Comparison of ENCODE assay signal across 18 cellular contexts in genomic region chr12:68977909-68978610, GRCh38. TPM values are rescaled to one million over a fixed set of nuclear protein-coding genes. Genes with fewer than 3 reads are reported as not detected.
A peak's percentile ranks its signal among the peaks of the same experiment; 100 is the strongest.
DNase-seq lines count a peak whose midpoint lies in the region; ATAC-seq and TF ChIP-seq lines count a peak whose summit lies in the region.
"Had no signal": no experiment of that assay in that cellular context is flagged by ENCODE, and none has a peak within 500 bp of the region (broad histone marks: within the 10 kb centered on the region; RNA-seq: fewer than 3 reads in every experiment).

No MANE protein-coding gene starts in this region.

- H3K36me3 Mint-ChIP-seq in activated T-cell treated with anti-CD3 and anti-CD28 coated beads, Interleukin-2, amount 50 U/mL, for 72 hours (ENCODE audit: insufficient read depth in 2 of 2) = peaks cover 4 to 5% of the 10 kb centered on the region in 2 donors
- H3K36me3 Mint-ChIP-seq: stimulated activated effector memory CD8-positive, alpha-beta T cell treated with anti-CD3 and anti-CD28 coated beads, Interleukin-12 subunit alpha, Interleukin-12 subunit beta, amount 100 ng/mL, for 72 hours had no signal

- intact Hi-C loops in dorsolateral prefrontal cortex (cut with DNase I) = loop anchor here (5.0 kb wide), 2 partner anchors 46 to 89 kb away; partner anchors contain the start of gene CPM (in 2 of the 2)
- intact Hi-C loops in mucosa of descending colon (cut with DNase I, micrococcal nuclease) = no loop called here

- H3K4me1 ChIP-seq in DOHH2 (ENCODE audit: control insufficient read depth, low read length) (peaks cover 11% of the 10 kb centered on the region), mucosa of descending colon (ENCODE audit: low read depth) (no peaks in the 10 kb centered on the region)
- H3K4me1 ChIP-seq: BE2C had no signal

- peaks cover 13% of the 10 kb centered on the region for H3K9me3 ChIP-seq in DOHH2 (ENCODE audit: control insufficient read depth, insufficient read depth, low read length)
- H3K9me3 ChIP-seq in mucosa of descending colon = peaks cover 5% of the 10 kb centered on the region
- H3K9me3 ChIP-seq: BE2C had no signal

- peaks cover 6% of the 10 kb centered on the region for H3K4me1 Mint-ChIP-seq in activated T-cell treated with anti-CD3 and anti-CD28 coated beads, Interleukin-2, amount 50 U/mL, for 72 hours (ENCODE audit: low read depth)
- H3K4me1 Mint-ChIP-seq: stimulated activated effector memory CD8-positive, alpha-beta T cell treated with anti-CD3 and anti-CD28 coated beads, Interleukin-12 subunit alpha, Interleukin-12 subunit beta, amount 100 ng/mL, for 72 hours had no signal

- no peak overlapping the region for H3K4me3 Mint-ChIP-seq in activated T-cell treated with anti-CD3 and anti-CD28 coated beads, Interleukin-2, amount 50 U/mL, for 72 hours
- H3K4me3 Mint-ChIP-seq: activated naive CD4-positive, alpha-beta T cell treated with anti-CD3 and anti-CD28 coated beads for 36 hours; IgD-negative memory B cell; nephron progenitor cell; stimulated activated effector memory CD8-positive, alpha-beta T cell treated with anti-CD3 and anti-CD28 coated beads, Interleukin-12 subunit alpha, Interleukin-12 subunit beta, amount 100 ng/mL, for 72 hours had no signal

- peaks cover 5% of the 10 kb centered on the region in 2 donors for H3K9me3 Mint-ChIP-seq in activated T-cell treated with anti-CD3 and anti-CD28 coated beads, Interleukin-2, amount 50 U/mL, for 72 hours

- H4K20me1 ChIP-seq in DOHH2 (ENCODE audit: control insufficient read depth, insufficient read depth, low read depth, low read length) = no peaks in the 10 kb centered on the region

- TF ChIP-seq CTCF in DOHH2 (IDR thresholded peaks at IDR 0.05; ENCODE audit: low read depth, low read length, poor library complexity, severe bottlenecking) (no peak), dorsolateral prefrontal cortex (IDR thresholded peaks at IDR 0.05 in 54 of 56, conservative IDR thresholded peaks at IDR 0.05 in 2 of 56; ENCODE audit: low read depth in 1 of 56, partially characterized antibody in 56 of 56) (peak in 3 of 56 donors; percentile 16 to 31 (median 22)), mucosa of descending colon (IDR thresholded peaks at IDR 0.05) (no peak)

- no peak for ATAC-seq in activated T-cell treated with anti-CD3 and anti-CD28 coated beads, Interleukin-2, amount 50 U/mL, for 72 hours (replicated peaks in 1 of 2)
- ATAC-seq in GM18498 (IDR thresholded peaks at IDR 0.05; ENCODE audit: unreplicated experiment) = no peak
- no peak for ATAC-seq in mucosa of descending colon
- ATAC-seq: stimulated activated effector memory CD8-positive, alpha-beta T cell treated with anti-CD3 and anti-CD28 coated beads, Interleukin-12 subunit alpha, Interleukin-12 subunit beta, amount 100 ng/mL, for 72 hours had no signal

- DNase-seq in MV-4-11 (lab: John Stamatoyannopoulos, UW) = peak; percentile 47
- DNase-seq in dorsolateral prefrontal cortex = no peak
- DNase-seq in pons (ENCODE audit: low spot score) = peak; percentile 76
- DNase-seq in activated T-cell treated with anti-CD3 and anti-CD28 coated beads, Interleukin-2, amount 50 U/mL, for 72 hours = no peak
- DNase-seq in mucosa of descending colon = no peak
- DNase-seq: activated CD4-positive, CD25-positive, alpha-beta regulatory T cell treated with anti-CD3 and anti-CD28 coated beads, Interleukin-2, amount 50 U/mL, for 72 hours; activated CD8-positive, alpha-beta memory T cell treated with anti-CD3 and anti-CD28 coated beads, Interleukin-2, amount 50 U/mL, for 4 hours; activated naive CD4-positive, alpha-beta T cell treated with anti-CD3 and anti-CD28 coated beads for 36 hours; BE2C; effector CD4-positive, alpha-beta T cell; H7; NCI-H1694; NCI-H774; nephron progenitor cell had no signal

- no peak overlapping the region for H3K27ac ChIP-seq in DOHH2 (ENCODE audit: low read depth, low read length)
- peak overlapping the region; percentile 59 to 99 (median 92) for H3K27ac ChIP-seq in dorsolateral prefrontal cortex

- peaks cover 17% of the 10 kb centered on the region for H3K27me3 Mint-ChIP-seq in activated T-cell treated with anti-CD3 and anti-CD28 coated beads, Interleukin-2, amount 50 U/mL, for 72 hours (ENCODE audit: low read depth)

- no peak overlapping the region for H3K4me3 ChIP-seq in DOHH2 (ENCODE audit: low read length)
- H3K4me3 ChIP-seq in dorsolateral prefrontal cortex = peak overlapping the region in 5 of 59 donors; percentile 2 to 33 (median 18)
- H3K4me3 ChIP-seq in mucosa of descending colon = no peak overlapping the region

- H3K27ac Mint-ChIP-seq in activated T-cell treated with anti-CD3 and anti-CD28 coated beads, Interleukin-2, amount 50 U/mL, for 72 hours = no peak overlapping the region
- H3K27ac Mint-ChIP-seq: activated naive CD4-positive, alpha-beta T cell treated with anti-CD3 and anti-CD28 coated beads for 36 hours; IgD-negative memory B cell; nephron progenitor cell; stimulated activated effector memory CD8-positive, alpha-beta T cell treated with anti-CD3 and anti-CD28 coated beads, Interleukin-12 subunit alpha, Interleukin-12 subunit beta, amount 100 ng/mL, for 72 hours had no signal

- H3K27me3 ChIP-seq in DOHH2 (ENCODE audit: control insufficient read depth, low read length) = no peaks in the 10 kb centered on the region
- H3K27me3 ChIP-seq in dorsolateral prefrontal cortex = no peaks in the 10 kb centered on the region

- H3K79me2 ChIP-seq in DOHH2 (ENCODE audit: control insufficient read depth, low read length) = no peaks in the 10 kb centered on the region

- H3K4me2 ChIP-seq in DOHH2 (ENCODE audit: low read length) = peak overlapping the region; percentile 42

- H3K9me2 ChIP-seq in DOHH2 (replicated peaks; ENCODE audit: control insufficient read depth, low read length) = no peaks in the 10 kb centered on the region

- peaks cover 7% of the 10 kb centered on the region; the same call in 1 of the 2 replicates for H3F3A ChIP-seq in DOHH2 (ENCODE audit: control insufficient read depth, insufficient read depth)

- H3K36me3 ChIP-seq in DOHH2 (ENCODE audit: control insufficient read depth, low read length) (no peaks in the 10 kb centered on the region), mucosa of descending colon (ENCODE audit: low read depth) (no peaks in the 10 kb centered on the region)
- H3K36me3 ChIP-seq: BE2C had no signal

RNA-seq across cellular contexts. Expression of gene CPM, which starts 45.1 kb away (rescaled TPM):
- 10 to 100 TPM in 118 of 120 experiments, 1 to 10 TPM in 2; 9.4 to 89.6 (median 31.5) TPM for total RNA-seq in dorsolateral prefrontal cortex
- total RNA-seq in activated T-cell treated with anti-CD3 and anti-CD28 coated beads, Interleukin-2, amount 50 U/mL, for 72 hours = 10 to 100 TPM in 1 of 2 donors, 1 to 10 TPM in 1; 8.4 to 17.7 TPM
- 100 to 1,000 TPM in 2 of 3 donors, 10 to 100 TPM in 1; 40.1 to 130 (median 111) TPM for total RNA-seq in mucosa of descending colon

Comparison
In these comparisons a context has a peak if more than half of its experiments do, and no peak if none do; other contexts are left out.
1. DNase-seq: peak in MV-4-11 (single experiment) and pons (single experiment); none in dorsolateral prefrontal cortex (0 of 10), activated T-cell treated with anti-CD3 and anti-CD28 coated beads, Interleukin-2, amount 50 U/mL, for 72 hours (0 of 2) and mucosa of descending colon (0 of 3).
2. intact Hi-C loops: an anchor here in dorsolateral prefrontal cortex (5.0 kb wide); none called in mucosa of descending colon.